In the genomic region with DNA sequence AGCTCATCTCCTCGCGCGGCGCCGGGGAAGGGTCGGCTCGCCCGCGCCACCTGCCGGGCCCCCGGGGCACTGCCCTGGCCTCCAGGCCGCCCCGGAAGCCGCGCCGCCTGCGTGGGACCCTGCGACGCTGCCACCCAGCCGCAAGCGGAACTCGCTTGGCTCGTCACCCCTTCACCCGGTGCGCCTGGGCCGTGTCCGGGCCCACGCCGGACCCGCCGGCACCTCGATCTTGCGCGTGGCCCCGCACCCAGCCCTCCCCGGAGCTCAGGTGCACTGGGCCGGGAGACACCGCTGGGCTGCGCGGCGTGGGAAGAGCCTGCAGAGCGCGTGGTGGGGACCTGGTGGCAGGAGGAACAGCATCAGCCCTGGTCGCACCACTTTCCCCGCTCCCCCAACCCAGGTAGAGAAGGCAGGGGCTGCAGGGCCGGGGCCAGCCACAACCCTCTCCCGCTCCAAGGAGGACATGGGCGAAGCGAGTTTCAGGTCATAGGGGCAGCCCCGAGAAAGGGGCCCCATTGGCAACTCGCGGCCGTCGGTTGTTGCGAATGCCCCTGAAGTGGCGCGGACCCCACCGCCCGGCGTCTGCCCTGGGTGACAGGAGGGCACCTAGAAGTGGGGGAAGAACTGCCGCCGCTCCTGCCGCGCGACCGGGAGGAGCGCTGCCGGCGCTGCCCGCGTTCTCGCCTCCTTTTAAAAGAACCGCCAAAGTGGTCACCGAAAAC, we compare ENCODE assay signal across 8 cellular contexts. TPM values are rescaled to one million over a fixed set of nuclear protein-coding genes. Genes with fewer than 3 reads are reported as not detected.
A peak's percentile ranks its signal among the peaks of the same experiment; 100 is the strongest.
DNase-seq lines count a peak whose midpoint lies in the region; ATAC-seq, FAIRE-seq and TF ChIP-seq lines count a peak whose summit lies in the region.

No MANE protein-coding gene starts in this region.

- H3K9me3 ChIP-seq in H1 (ENCODE audit: insufficient read depth in 2 of 2, low read depth in 1 of 2, low read length in 1 of 2): no peaks in the 10 kb centered on the region

- H3K27ac ChIP-seq in H1 (ENCODE audit: low read depth, low read length): 0 out of 2 replicates have a peak overlapping the region, but pooled peaks have one; percentile 11

- no peak overlapping the region; the same call in 1 of the 2 replicates for H2BK15ac ChIP-seq in H1 (ENCODE audit: low read length)

- no peaks in the 10 kb centered on the region for H3K9me3 Mint-ChIP-seq in activated CD8-positive, alpha-beta T cell treated with anti-CD3 and anti-CD28 coated beads, Interleukin-2, amount 10 ng/mL, durations not matched to agents 7 days and 5 days (ENCODE audit: insufficient read depth)

- H3K23ac ChIP-seq in H1 (ENCODE audit: insufficient read length): no peak overlapping the region

- no peak overlapping the region; the same call in 1 of the 2 replicates for H2BK5ac ChIP-seq in H1 (ENCODE audit: low read depth, low read length)

- H3K14ac ChIP-seq in H1 (ENCODE audit: insufficient read length): peak overlapping the region; percentile 67

- H3K4ac ChIP-seq in H1 (replicated peaks; ENCODE audit: insufficient read length, low read depth, low read length): peak overlapping the region; percentile 59

- H3K36me3 Mint-ChIP-seq in activated CD8-positive, alpha-beta T cell treated with anti-CD3 and anti-CD28 coated beads, Interleukin-2, amount 10 ng/mL, durations not matched to agents 7 days and 5 days (ENCODE audit: low read depth): peaks cover 28% of the 10 kb centered on the region

- H3K27me3 ChIP-seq in H1 (replicated peaks in 1 of 4; ENCODE audit: control insufficient read depth in 3 of 4, extremely low read depth in 1 of 4, insufficient read depth in 3 of 4, low read length in 3 of 4): no peaks in the 10 kb centered on the region

- H3K79me2 ChIP-seq in H1 (ENCODE audit: control insufficient read depth in 1 of 2, insufficient read depth in 2 of 2, low read length in 2 of 2): no peaks in the 10 kb centered on the region

- POLR2A ChIA-PET in activated CD8-positive, alpha-beta T cell treated with anti-CD3 and anti-CD28 coated beads, Interleukin-2, amount 10 ng/mL, durations not matched to agents 7 days and 5 days (lab: Charles Lee): interaction anchor here (0.6 to 6.9 kb wide), 22 partner anchors 10 to 418 kb away, joined by 3 to 112 read pairs (median 4); partner anchors contain the start of genes GGA3, GRB2, JPT1 and MRPS7
- POLR2A ChIA-PET in H1 (lab: Charles Lee; ENCODE audit: partially characterized antibody): interaction anchor here (0.6 to 6.7 kb wide), 20 partner anchors 8 to 1312 kb away, joined by 3 to 62 read pairs (median 4); partner anchors contain the start of genes GGA3, GRB2, MRPS7 and SLC25A19

- H3K27ac Mint-ChIP-seq in activated CD8-positive, alpha-beta T cell treated with anti-CD3 and anti-CD28 coated beads, Interleukin-2, amount 10 ng/mL, durations not matched to agents 7 days and 5 days: peak overlapping the region; percentile 86

- DNase-seq in AG09309 (ENCODE audit: low read depth) (no peak), NCI-H69 (lab: John Stamatoyannopoulos, UW) (peak; percentile 94), H1 (ENCODE audit: low read depth in 1 of 2, low spot score in 2 of 2) (peak in 1 of 2 experiments; percentile 88), midbrain (lab: John Stamatoyannopoulos, UW) (peak; percentile 82)
- peak; percentile 89 for DNase-seq in activated CD8-positive, alpha-beta T cell treated with anti-CD3 and anti-CD28 coated beads, Interleukin-2, amount 10 ng/mL, durations not matched to agents 7 days and 5 days
- DNase-seq in stimulated activated CD8-positive, alpha-beta memory T cell treated with anti-CD3 and anti-CD28 coated beads, Interleukin-2, amount 100 ng/mL, for 1 hour (ENCODE audit: low read depth in 2 of 2): peak; percentile 78 to 82

- no peaks in the 10 kb centered on the region for H3K79me1 ChIP-seq in H1 (ENCODE audit: low read depth, low read length)

- no peak overlapping the region for H4K91ac ChIP-seq in H1 (replicated peaks; ENCODE audit: insufficient read length, low read length)

- H2BK20ac ChIP-seq in H1 (ENCODE audit: low read length): no peak overlapping the region

- peak overlapping the region; percentile 43; the same call in 1 of the 2 replicates for H2AFZ ChIP-seq in H1 (ENCODE audit: low read length)

- ATAC-seq in GM18907 (IDR thresholded peaks at IDR 0.05; ENCODE audit: unreplicated experiment): peak; percentile 66
- ATAC-seq in HG03135 (IDR thresholded peaks at IDR 0.05; ENCODE audit: unreplicated experiment): peak; percentile 65
- peak; percentile 85 for ATAC-seq in activated CD8-positive, alpha-beta T cell treated with anti-CD3 and anti-CD28 coated beads, Interleukin-2, amount 10 ng/mL, durations not matched to agents 7 days and 5 days

- peak overlapping the region; percentile 89 for H3K4me3 ChIP-seq in AG09309 (ENCODE audit: control insufficient read depth, low read depth, low read length)
- H3K4me3 ChIP-seq in H1 (ENCODE audit: extremely low read depth in 1 of 4, insufficient read depth in 2 of 4, low read depth in 3 of 4, low read length in 4 of 4): peak overlapping the region; percentile 84 to 91 (median 87)

- TF ChIP-seq POLR2A in H1 (IDR thresholded peaks at IDR 0.05; ENCODE audit: control extremely low read depth in 1 of 2, low read depth in 2 of 2, low read length in 2 of 2): peak in 1 of 2 experiments; percentile 16; a peak in 1 of 3 replicates

- TF ChIP-seq CTCF in AG09309 (IDR thresholded peaks at IDR 0.05; ENCODE audit: control insufficient read depth, insufficient read depth, low read depth, low read length, missing control alignments) (peak; percentile 35), H1 (IDR thresholded peaks at IDR 0.05; ENCODE audit: control extremely low read depth in 1 of 3, insufficient read depth in 1 of 3, low read depth in 1 of 3, low read length in 3 of 3) (peak; percentile 80 to 87 (median 86))

- peaks cover 36% of the 10 kb centered on the region for H3K4me1 Mint-ChIP-seq in activated CD8-positive, alpha-beta T cell treated with anti-CD3 and anti-CD28 coated beads, Interleukin-2, amount 10 ng/mL, durations not matched to agents 7 days and 5 days (ENCODE audit: low read depth)

- TF ChIP-seq EP300 in H1 (IDR thresholded peaks at IDR 0.05; ENCODE audit: borderline replicate concordance in 1 of 2, low read depth in 2 of 2, low read length in 2 of 2): no peak

- peaks cover 0 to 9% (median 7%) of the 10 kb centered on the region in 4 experiments; a peak in 4 of 7 replicates for H3K4me1 ChIP-seq in H1 (replicated peaks in 1 of 4; ENCODE audit: control insufficient read depth in 3 of 4, insufficient read depth in 4 of 4, low read length in 3 of 4)

- peaks cover 0 to 12% (median 5%) of the 10 kb centered on the region in 4 experiments; a peak in 6 of 8 replicates for H3K36me3 ChIP-seq in H1 (ENCODE audit: control insufficient read depth in 2 of 4, insufficient read depth in 4 of 4, low read length in 3 of 4)

- CTCF ChIA-PET in activated CD8-positive, alpha-beta T cell treated with anti-CD3 and anti-CD28 coated beads, Interleukin-2, amount 10 ng/mL, durations not matched to agents 7 days and 5 days (lab: Charles Lee): interaction anchor here (0.6 to 6.0 kb wide), 51 partner anchors 8 to 556 kb away, joined by 3 to 98 read pairs (median 4); partner anchors contain the start of genes GGA3, GRB2, MRPS7 and MYO15B
- CTCF ChIA-PET in H1 (lab: Charles Lee; ENCODE audit: partially characterized antibody): interaction anchor here (0.6 to 21.2 kb wide), 44 partner anchors 8 to 635 kb away, joined by 3 to 369 read pairs (median 4); partner anchors contain the start of genes GGA3, GRB2, MRPS7 and NT5C

- H4K8ac ChIP-seq in H1 (ENCODE audit: extremely low read depth, insufficient read depth, low read length): peak overlapping the region; percentile 84

- H4K5ac ChIP-seq in H1 (ENCODE audit: insufficient read length, low read depth, low read length): peak overlapping the region; percentile 61

- WGBS in H1 (ENCODE audit: extremely low coverage in 1 of 2, insufficient coverage in 1 of 2, insufficient read length in 1 of 2, insufficient replicate concordance in 2 of 2, low coverage in 1 of 2, low lambda C conversion rate in 2 of 2, missing lambda C conversion rate in 1 of 2), 2 experiments: 2% methylated on average over 36 of the region's 74 CpGs; no CpG with 5 or more reads in 1 of the 2 experiments

- H3K4me3 Mint-ChIP-seq in activated CD8-positive, alpha-beta T cell treated with anti-CD3 and anti-CD28 coated beads, Interleukin-2, amount 10 ng/mL, durations not matched to agents 7 days and 5 days: peak overlapping the region; percentile 81

- no peaks in the 10 kb centered on the region for H3K27me3 Mint-ChIP-seq in activated CD8-positive, alpha-beta T cell treated with anti-CD3 and anti-CD28 coated beads, Interleukin-2, amount 10 ng/mL, durations not matched to agents 7 days and 5 days (ENCODE audit: low read depth)

- peak in 1 of 2 experiments; percentile 44; a peak in 2 of 4 replicates for TF ChIP-seq RAD21 in H1 (IDR thresholded peaks at IDR 0.05 in 1 of 2, conservative IDR thresholded peaks at IDR 0.05 in 1 of 2; ENCODE audit: low read depth in 2 of 2, low read length in 2 of 2)

- H2BK12ac ChIP-seq in H1 (ENCODE audit: low read depth, low read length): no peak overlapping the region

- H2BK120ac ChIP-seq in H1 (replicated peaks; ENCODE audit: low read depth, low read length): no peak overlapping the region

- peak overlapping the region; percentile 93 for H3K18ac ChIP-seq in H1 (ENCODE audit: extremely low read depth, low read length)

- no peak for FAIRE-seq in H1 (lab: Jason Lieb, UNC)

- H3K23me2 ChIP-seq in H1 (ENCODE audit: low read depth, low read length): peaks cover 15% of the 10 kb centered on the region

- peak overlapping the region; percentile 25 to 90 (median 61); a peak in 5 of 7 replicates for H3K9ac ChIP-seq in H1 (replicated peaks in 1 of 4; ENCODE audit: extremely low read depth in 1 of 4, low read depth in 3 of 4, low read length in 3 of 4)

- no peak overlapping the region for H2AK5ac ChIP-seq in H1 (ENCODE audit: low read depth, low read length)

- peaks cover 4 to 6% of the 10 kb centered on the region in 2 experiments for H4K20me1 ChIP-seq in H1 (replicated peaks in 1 of 2; ENCODE audit: control insufficient read depth in 1 of 2, insufficient read depth in 2 of 2, low read length in 2 of 2)

- H3K56ac ChIP-seq in H1 (replicated peaks; ENCODE audit: insufficient read length, low read depth, low read length): peak overlapping the region; percentile 46

- H3K4me2 ChIP-seq in H1 (ENCODE audit: insufficient read depth in 1 of 2, low read depth in 2 of 2, low read length in 2 of 2): peak overlapping the region; percentile 70 to 95

RNA-seq across cellular contexts. Expression of gene MIF4GD, which starts 0.4 kb away (rescaled TPM):
- total RNA-seq in activated CD8-positive, alpha-beta T cell treated with anti-CD3 and anti-CD28 coated beads, Interleukin-2, amount 10 ng/mL, durations not matched to agents 7 days and 5 days: 10 to 100 TPM; 52.1 to 56.3 TPM
- 16.1 and 17.5 TPM in 2 replicates for total RNA-seq in H1 (2021; fragmentation: NEBNext Ultra II Directional; extraction: Animal tissue kit (Norgen Biotek cat#: 25700))
- polyA plus RNA-seq in H1 (2011; rRNA removed): 51.1 and 60.6 TPM in 2 replicates
- 50.3 TPM for polyA plus RNA-seq in H1 (2011; cell fraction: cytosol; rRNA removed)
- 38.8 TPM for polyA plus RNA-seq in H1 (2011; cell fraction: nucleus; rRNA removed)
- 18.3 to 30.8 TPM (median 24.5 TPM) in 4 replicates for polyA plus RNA-seq in H1 (2012, experiment 1 of 2)
- 29.7 TPM for polyA plus RNA-seq in H1 (2012, experiment 2 of 2)
- polyA plus RNA-seq in H1 (2013, experiment 1 of 2): 18.4 TPM
- 18.0 TPM for polyA plus RNA-seq in H1 (2013, experiment 2 of 2)
- polyA minus RNA-seq in H1 (2011; rRNA and poly(A)+ RNA removed): 29.5 and 38.8 TPM in 2 replicates
- polyA minus RNA-seq in H1 (2011; cell fraction: cytosol; rRNA and poly(A)+ RNA removed): 10.4 TPM
- 13.0 TPM for polyA minus RNA-seq in H1 (2011; cell fraction: nucleus; rRNA and poly(A)+ RNA removed)

RNA-seq across cellular contexts. Expression of gene MRPS7, which starts 9.7 kb away (rescaled TPM):
- total RNA-seq in activated CD8-positive, alpha-beta T cell treated with anti-CD3 and anti-CD28 coated beads, Interleukin-2, amount 10 ng/mL, durations not matched to agents 7 days and 5 days: 10 to 100 TPM; 62.1 to 66.1 TPM
- total RNA-seq in H1 (2021; fragmentation: NEBNext Ultra II Directional; extraction: Animal tissue kit (Norgen Biotek cat#: 25700)): 75.5 and 79.4 TPM in 2 replicates
- polyA plus RNA-seq in H1 (2011; rRNA removed): 53.9 and 63.4 TPM in 2 replicates
- polyA plus RNA-seq in H1 (2011; cell fraction: cytosol; rRNA removed): 88.1 TPM
- 48.6 TPM for polyA plus RNA-seq in H1 (2011; cell fraction: nucleus; rRNA removed)
- polyA plus RNA-seq in H1 (2012, experiment 1 of 2): 85.8 to 103 TPM (median 95.2 TPM) in 4 replicates
- polyA plus RNA-seq in H1 (2012, experiment 2 of 2): 53.8 TPM
- 58.9 TPM for polyA plus RNA-seq in H1 (2013, experiment 1 of 2)
- polyA plus RNA-seq in H1 (2013, experiment 2 of 2): 58.5 TPM
- 60.9 and 63.9 TPM in 2 replicates for polyA minus RNA-seq in H1 (2011; rRNA and poly(A)+ RNA removed)
- polyA minus RNA-seq in H1 (2011; cell fraction: cytosol; rRNA and poly(A)+ RNA removed): 31.1 TPM
- 38.1 TPM for polyA minus RNA-seq in H1 (2011; cell fraction: nucleus; rRNA and poly(A)+ RNA removed)

RNA-seq across cellular contexts. Expression of gene GGA3, which starts 10.0 kb away (rescaled TPM):
- 10 to 100 TPM; 65.7 to 75.4 TPM for total RNA-seq in activated CD8-positive, alpha-beta T cell treated with anti-CD3 and anti-CD28 coated beads, Interleukin-2, amount 10 ng/mL, durations not matched to agents 7 days and 5 days
- total RNA-seq in H1 (2021; fragmentation: NEBNext Ultra II Directional; extraction: Animal tissue kit (Norgen Biotek cat#: 25700)): 54.2 and 60.0 TPM in 2 replicates
- polyA plus RNA-seq in H1 (2011; rRNA removed): 40.6 and 53.8 TPM in 2 replicates
- 33.2 TPM for polyA plus RNA-seq in H1 (2011; cell fraction: cytosol; rRNA removed)
- polyA plus RNA-seq in H1 (2011; cell fraction: nucleus; rRNA removed): 198 TPM
- 46.1 to 56.0 TPM (median 51.1 TPM) in 4 replicates for polyA plus RNA-seq in H1 (2012, experiment 1 of 2)
- polyA plus RNA-seq in H1 (2012, experiment 2 of 2): 34.9 TPM
- polyA plus RNA-seq in H1 (2013, experiment 1 of 2): 29.5 TPM
- polyA plus RNA-seq in H1 (2013, experiment 2 of 2): 29.5 TPM
- polyA minus RNA-seq in H1 (2011; rRNA and poly(A)+ RNA removed): 68.7 and 69.3 TPM in 2 replicates
- 27.2 TPM for polyA minus RNA-seq in H1 (2011; cell fraction: cytosol; rRNA and poly(A)+ RNA removed)
- 63.3 TPM for polyA minus RNA-seq in H1 (2011; cell fraction: nucleus; rRNA and poly(A)+ RNA removed)

RNA-seq across cellular contexts. Expression of gene SLC25A19, which starts 17.8 kb away (rescaled TPM):
- 10 to 100 TPM; 41.1 to 43.6 TPM for total RNA-seq in activated CD8-positive, alpha-beta T cell treated with anti-CD3 and anti-CD28 coated beads, Interleukin-2, amount 10 ng/mL, durations not matched to agents 7 days and 5 days
- 28.6 and 33.3 TPM in 2 replicates for total RNA-seq in H1 (2021; fragmentation: NEBNext Ultra II Directional; extraction: Animal tissue kit (Norgen Biotek cat#: 25700))
- polyA plus RNA-seq in H1 (2011; rRNA removed): 32.6 and 34.2 TPM in 2 replicates
- 28.9 TPM for polyA plus RNA-seq in H1 (2011; cell fraction: cytosol; rRNA removed)
- 28.4 TPM for polyA plus RNA-seq in H1 (2011; cell fraction: nucleus; rRNA removed)
- 18.5 to 29.1 TPM (median 25.6 TPM) in 4 replicates for polyA plus RNA-seq in H1 (2012, experiment 1 of 2)
- 29.7 TPM for polyA plus RNA-seq in H1 (2012, experiment 2 of 2)
- polyA plus RNA-seq in H1 (2013, experiment 1 of 2): 26.5 TPM
- 25.1 TPM for polyA plus RNA-seq in H1 (2013, experiment 2 of 2)
- 19.6 and 21.1 TPM in 2 replicates for polyA minus RNA-seq in H1 (2011; rRNA and poly(A)+ RNA removed)
- 10.9 TPM for polyA minus RNA-seq in H1 (2011; cell fraction: cytosol; rRNA and poly(A)+ RNA removed)
- polyA minus RNA-seq in H1 (2011; cell fraction: nucleus; rRNA and poly(A)+ RNA removed): 18.0 TPM
